ENCODE assay signal across 11 cellular contexts in the genomic region with DNA sequence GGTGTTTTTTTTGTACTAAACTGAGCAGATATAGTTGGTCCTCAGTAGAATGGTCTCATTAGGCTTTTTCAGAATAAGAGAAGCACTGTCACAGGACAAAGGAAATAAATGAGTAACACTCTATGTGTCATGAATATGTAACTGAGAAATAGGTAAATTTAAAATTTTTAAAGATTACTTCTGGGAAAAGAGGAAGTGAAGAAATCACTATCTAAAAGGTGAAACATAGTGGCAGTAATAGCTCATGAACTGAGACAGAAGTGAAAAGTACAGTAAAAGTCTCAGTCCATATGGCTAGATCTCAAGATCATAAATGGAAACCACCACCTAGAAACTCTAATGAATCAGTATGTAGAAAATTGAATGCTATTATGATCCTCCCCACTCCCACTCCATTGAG.
DNase-seq lines count a peak whose midpoint lies in the region; ATAC-seq and TF ChIP-seq lines count a peak whose summit lies in the region.
"Had no signal": no experiment of that assay in that cellular context is flagged by ENCODE, and none has a peak within 500 bp of the region (broad histone marks: within the 10 kb centered on the region; RNA-seq: fewer than 3 reads in every experiment).

No MANE protein-coding gene starts in this region.

- H3K4me1 Mint-ChIP-seq in T-helper 1 cell treated with Interleukin-12 subunit alpha and Interleukin-12 subunit beta and Interleukin-4 antibody, amounts not matched to agents 30 μg/mL and 1 μg/mL, for 36 hours (ENCODE audit: low read depth), result peaks cover 33% of the 10 kb centered on the region

- no peak overlapping the region for H3K4me3 Mint-ChIP-seq in T-helper 1 cell treated with Interleukin-12 subunit alpha and Interleukin-12 subunit beta and Interleukin-4 antibody, amounts not matched to agents 30 μg/mL and 1 μg/mL, for 36 hours

- H3K9me3 ChIP-seq in suprapubic skin, result no peaks in the 10 kb centered on the region
- H3K9me3 ChIP-seq: right atrium auricular region had no signal

- H3K27ac ChIP-seq in caudate nucleus (ENCODE audit: low read depth, low read length), result no peak overlapping the region
- H3K27ac ChIP-seq in suprapubic skin, result no peak overlapping the region
- H3K27ac ChIP-seq: right atrium auricular region had no signal

- peaks cover 24% of the 10 kb centered on the region for H3K36me3 Mint-ChIP-seq in T-helper 1 cell treated with Interleukin-12 subunit alpha and Interleukin-12 subunit beta and Interleukin-4 antibody, amounts not matched to agents 30 μg/mL and 1 μg/mL, for 36 hours (ENCODE audit: low read depth)

- ATAC-seq in GM18498 (IDR thresholded peaks at IDR 0.05; ENCODE audit: unreplicated experiment) (peak; percentile 90), GM19397 (IDR thresholded peaks at IDR 0.05; ENCODE audit: unreplicated experiment) (peak; percentile 77), HG02943 (IDR thresholded peaks at IDR 0.05; ENCODE audit: low read depth, unreplicated experiment) (peak; percentile 55)
- ATAC-seq: left ventricle myocardium superior had no signal

- no peak for TF ChIP-seq EP300 in suprapubic skin (IDR thresholded peaks at IDR 0.05)

- H3K27me3 ChIP-seq in suprapubic skin, result no peaks in the 10 kb centered on the region
- H3K27me3 ChIP-seq: right atrium auricular region had no signal

- TF ChIP-seq CTCF in suprapubic skin (IDR thresholded peaks at IDR 0.05), result no peak

- no peaks in the 10 kb centered on the region for H3K9me3 Mint-ChIP-seq in T-helper 1 cell treated with Interleukin-12 subunit alpha and Interleukin-12 subunit beta and Interleukin-4 antibody, amounts not matched to agents 30 μg/mL and 1 μg/mL, for 36 hours

- H3K4me1 ChIP-seq in suprapubic skin, result no peaks in the 10 kb centered on the region
- H3K4me1 ChIP-seq: right atrium auricular region had no signal

- no peak for TF ChIP-seq POLR2A in suprapubic skin (IDR thresholded peaks at IDR 0.05)

- H3K27me3 Mint-ChIP-seq in T-helper 1 cell treated with Interleukin-12 subunit alpha and Interleukin-12 subunit beta and Interleukin-4 antibody, amounts not matched to agents 30 μg/mL and 1 μg/mL, for 36 hours (ENCODE audit: low read depth), result no peaks in the 10 kb centered on the region

- peak overlapping the region; percentile 3 for H3K27ac Mint-ChIP-seq in T-helper 1 cell treated with Interleukin-12 subunit alpha and Interleukin-12 subunit beta and Interleukin-4 antibody, amounts not matched to agents 30 μg/mL and 1 μg/mL, for 36 hours

- no peaks in the 10 kb centered on the region for H3K36me3 ChIP-seq in suprapubic skin
- H3K36me3 ChIP-seq: right atrium auricular region had no signal

- H3K4me3 ChIP-seq in suprapubic skin, result no peak overlapping the region
- H3K4me3 ChIP-seq: right atrium auricular region had no signal

- DNase-seq in caudate nucleus (lab: John Stamatoyannopoulos, UW) (no peak), NCI-H226 (no peak), suprapubic skin (ENCODE audit: low spot score in 2 of 2) (no peak)
- DNase-seq in activated CD4-positive, alpha-beta T cell treated with anti-CD3 and anti-CD28 coated beads, Interleukin-2, amount 50 U/mL, for 48 hours, result no peak
- DNase-seq: amniotic stem cell, left ventricle myocardium superior had no signal
